Comparison of ENCODE assay signal across 2 cellular contexts in genomic region chr9:36739538-36740116, GRCh38.
TF ChIP-seq lines count a peak whose summit lies in the region.

No MANE protein-coding gene starts in this region.

TF ChIP-seq in SK-N-SH, 30 proteins besides CTCF, POLR2A, EP300 and RAD21:
- TF ChIP-seq REST (IDR thresholded peaks at IDR 0.05; ENCODE audit: low read depth, low read length): no peak
- no peak for TF ChIP-seq USF1 (IDR thresholded peaks at IDR 0.05; ENCODE audit: borderline replicate concordance, low read depth)
- TF ChIP-seq SMC3 (IDR thresholded peaks at IDR 0.05; ENCODE audit: low read depth, low read length): no peak
- TF ChIP-seq JUND (IDR thresholded peaks at IDR 0.05): no peak
- no peak for TF ChIP-seq USF2 (IDR thresholded peaks at IDR 0.05; ENCODE audit: borderline replicate concordance, low read depth, low read length)
- no peak for TF ChIP-seq TAF1 (IDR thresholded peaks at IDR 0.05; ENCODE audit: borderline replicate concordance, low read depth, low read length)
- no peak for TF ChIP-seq MXI1 (IDR thresholded peaks at IDR 0.05; ENCODE audit: low read depth, low read length)
- TF ChIP-seq GATA2 (CRISPR knock-in tag; IDR thresholded peaks at IDR 0.05): no peak
- no peak for TF ChIP-seq GABPA (IDR thresholded peaks at IDR 0.05; ENCODE audit: low read depth)
- TF ChIP-seq FOSL2 (IDR thresholded peaks at IDR 0.05; ENCODE audit: borderline replicate concordance, low read depth): no peak
- no peak for TF ChIP-seq NRF1 (IDR thresholded peaks at IDR 0.05; ENCODE audit: low read depth, low read length)
- no peak for TF ChIP-seq YY1 (IDR thresholded peaks at IDR 0.05; ENCODE audit: low read depth)
- no peak for TF ChIP-seq POLR2AphosphoS5 (IDR thresholded peaks at IDR 0.05; ENCODE audit: low read depth, low read length)

TF ChIP-seq in SK-N-SH treated with all-trans-retinoic acid at 6 μM for 48 hours, 23 proteins besides CTCF, POLR2A, EP300 and RAD21:
- TF ChIP-seq OSR1 (CRISPR knock-in tag; IDR thresholded peaks at IDR 0.05) (no peak), ZC3H10 (CRISPR knock-in tag; IDR thresholded peaks at IDR 0.05) (no peak), ISL1 (CRISPR knock-in tag; IDR thresholded peaks at IDR 0.05) (no peak), TOX (CRISPR knock-in tag; IDR thresholded peaks at IDR 0.05; ENCODE audit: borderline replicate concordance) (no peak), ZNF565 (CRISPR knock-in tag; conservative IDR thresholded peaks at IDR 0.05; ENCODE audit: low read depth) (no peak)
